In genomic region chr13:76993021-76993420, GRCh38 we compare ENCODE assay signal across 8 cellular contexts. TPM values are rescaled to one million over a fixed set of nuclear protein-coding genes. Genes with fewer than 3 reads are reported as not detected.
DNase-seq lines count a peak whose midpoint lies in the region; ATAC-seq and TF ChIP-seq lines count a peak whose summit lies in the region.

No MANE protein-coding gene starts in this region.

- peak overlapping the region; percentile 79 for H3K27ac ChIP-seq in ACC112 (ENCODE audit: low read depth, low read length)

- no peak for TF ChIP-seq CTCF in cardiac fibroblast (IDR thresholded peaks at IDR 0.05; ENCODE audit: low read depth, low read length)

- H3K27me3 ChIP-seq in ACC112 (ENCODE audit: insufficient read depth, low read length) (no peaks in the 10 kb centered on the region), mononuclear cell (ENCODE audit: insufficient read depth, low read length) (peaks cover 2% of the 10 kb centered on the region)

- H3K79me2 ChIP-seq in ACC112 (ENCODE audit: control insufficient read depth, insufficient read depth, low read length, unreplicated experiment) = peaks cover 25% of the 10 kb centered on the region

- ATAC-seq in GM18517 (IDR thresholded peaks at IDR 0.05; ENCODE audit: unreplicated experiment) = no peak
- ATAC-seq in HG03469 (IDR thresholded peaks at IDR 0.05; ENCODE audit: unreplicated experiment) = no peak
- no peak for ATAC-seq in GM19324 (IDR thresholded peaks at IDR 0.05; ENCODE audit: low FRiP score, unreplicated experiment)

- H2AFZ ChIP-seq in ACC112 (ENCODE audit: low read length, unreplicated experiment) = peak overlapping the region; percentile 54

- H3K36me3 ChIP-seq in ACC112 (ENCODE audit: insufficient read depth, low read length) = peaks cover 7% of the 10 kb centered on the region

- H3K4me3 ChIP-seq in ACC112 (ENCODE audit: low read depth, low read length) (peak overlapping the region; percentile 84), cardiac fibroblast (replicated peaks in 1 of 2; ENCODE audit: low read depth in 2 of 2, low read length in 2 of 2) (peak overlapping the region; percentile 86 to 96), mononuclear cell (ENCODE audit: low read length) (peak overlapping the region; percentile 80)
- H3K4me3 ChIP-seq in Jurkat, Clone E6-1 (ENCODE audit: low read length) = peak overlapping the region; percentile 96

- peaks cover 26% of the 10 kb centered on the region for H3K4me1 ChIP-seq in ACC112 (ENCODE audit: control insufficient read depth, insufficient read depth, low read length, unreplicated experiment)
- H3K4me1 ChIP-seq in mononuclear cell (ENCODE audit: insufficient read depth, low read length) = peaks cover 28% of the 10 kb centered on the region

- H3K9me3 ChIP-seq in mononuclear cell (ENCODE audit: low read depth, low read length) = no peaks in the 10 kb centered on the region

- DNase-seq in Jurkat, Clone E6-1 (ENCODE audit: low read depth, low spot score) = no peak
- DNase-seq in cardiac fibroblast (ENCODE audit: low read depth in 2 of 2) = peak; percentile 28 to 49
- DNase-seq in stimulated activated naive CD4-positive, alpha-beta T cell treated with Interleukin-2 at 50 U/mL for 16 hours (lab: John Stamatoyannopoulos, UW) = no peak

RNA-seq across cellular contexts. Expression of gene CLN5, which starts 1.1 kb away (rescaled TPM):
- 16.4 TPM for polyA plus RNA-seq in Jurkat, Clone E6-1 (2012; ENCODE audit: insufficient read depth, insufficient read length)
- 18.9 TPM for total RNA-seq in mononuclear cell

RNA-seq across cellular contexts. Expression of gene FBXL3, which starts 33.9 kb away (rescaled TPM):
- polyA plus RNA-seq in Jurkat, Clone E6-1 (2012; ENCODE audit: insufficient read depth, insufficient read length) = 14.6 TPM
- 149 TPM for total RNA-seq in mononuclear cell

RNA-seq across cellular contexts. Expression of gene ACOD1, which starts 44.7 kb away (rescaled TPM):
- polyA plus RNA-seq in Jurkat, Clone E6-1 (2012; ENCODE audit: insufficient read depth, insufficient read length) = not detected
- total RNA-seq in mononuclear cell = 1.5 TPM

Comparison
In these comparisons a context has a peak if more than half of its experiments do, and no peak if none do; other contexts are left out.
1. DNase-seq: peak in cardiac fibroblast (2 of 2); none in Jurkat, Clone E6-1 (single experiment) and stimulated activated naive CD4-positive, alpha-beta T cell treated with Interleukin-2 at 50 U/mL for 16 hours (single experiment).
2. Peak in every context shown above with its lines, with median percentiles within 50 percentile points of each other: H3K4me3 ChIP-seq.